Comparison of ENCODE assay signal across 9 cellular contexts in the genomic region with DNA sequence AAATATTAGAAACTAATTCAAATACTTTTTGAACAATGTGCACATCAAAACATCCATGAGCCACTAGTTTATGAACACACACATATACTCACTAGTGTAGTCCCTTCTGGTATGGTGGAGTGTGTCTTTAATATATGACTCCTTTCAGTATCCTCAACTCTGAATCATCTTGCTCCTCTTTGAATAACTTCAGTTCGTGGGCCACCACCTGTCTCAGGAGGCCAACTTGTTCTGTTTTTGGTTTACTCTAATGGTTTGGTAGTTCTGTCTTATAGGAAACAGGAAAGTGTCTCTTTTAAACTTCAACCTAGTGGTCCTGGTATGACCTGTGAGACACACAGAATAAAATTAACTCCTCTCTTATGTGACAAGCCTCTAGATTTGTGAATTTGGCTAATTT. TPM values are rescaled to one million over a fixed set of nuclear protein-coding genes. Genes with fewer than 3 reads are reported as not detected.
DNase-seq lines count a peak whose midpoint lies in the region; ATAC-seq and TF ChIP-seq lines count a peak whose summit lies in the region.
"Had no signal": no experiment of that assay in that cellular context is flagged by ENCODE, and none has a peak within 500 bp of the region (broad histone marks: within the 10 kb centered on the region; RNA-seq: fewer than 3 reads in every experiment).

No MANE protein-coding gene starts in this region.

- H3K27me3 Mint-ChIP-seq in activated T-cell treated with anti-CD3 and anti-CD28 coated beads, Interleukin-2, amount 50 U/mL, for 24 hours: no peaks in the 10 kb centered on the region

- H3K36me3 Mint-ChIP-seq in activated T-cell treated with anti-CD3 and anti-CD28 coated beads, Interleukin-2, amount 50 U/mL, for 24 hours (ENCODE audit: low read depth): peaks cover 65% of the 10 kb centered on the region

- no peaks in the 10 kb centered on the region for H3K9me3 ChIP-seq in upper lobe of right lung

- H3K9me3 Mint-ChIP-seq in activated T-cell treated with anti-CD3 and anti-CD28 coated beads, Interleukin-2, amount 50 U/mL, for 24 hours: no peaks in the 10 kb centered on the region

- peaks cover 80% of the 10 kb centered on the region for H3K4me1 Mint-ChIP-seq in activated T-cell treated with anti-CD3 and anti-CD28 coated beads, Interleukin-2, amount 50 U/mL, for 24 hours (ENCODE audit: low read depth)

- H3K27ac Mint-ChIP-seq in activated T-cell treated with anti-CD3 and anti-CD28 coated beads, Interleukin-2, amount 50 U/mL, for 24 hours: peak overlapping the region; percentile 81

- ATAC-seq in GM19351 (IDR thresholded peaks at IDR 0.05; ENCODE audit: unreplicated experiment) (peak; percentile 97), HG02981 (IDR thresholded peaks at IDR 0.05; ENCODE audit: unreplicated experiment) (peak; percentile 98), upper lobe of right lung (no peak)

- no peak overlapping the region for H3K4me3 Mint-ChIP-seq in activated T-cell treated with anti-CD3 and anti-CD28 coated beads, Interleukin-2, amount 50 U/mL, for 24 hours

- DNase-seq in GM12864 (ENCODE audit: low read depth) (peak; percentile 49), epidermal melanocyte (ENCODE audit: insufficient read length, low spot score) (no peak), NCI-H187 treated with DMSO at 0.1 percent for 48 hours (lab: John Stamatoyannopoulos, UW) (no peak), upper lobe of right lung (no peak)
- DNase-seq in activated T-cell treated with anti-CD3 and anti-CD28 coated beads, Interleukin-2, amount 50 U/mL, for 24 hours: no peak
- no peak for DNase-seq in central memory CD4-positive, alpha-beta T cell
- DNase-seq: midbrain had no signal

- H3K4me1 ChIP-seq in upper lobe of right lung: no peaks in the 10 kb centered on the region

- no peaks in the 10 kb centered on the region for H3K27me3 ChIP-seq in upper lobe of right lung

- TF ChIP-seq CTCF in GM12864 (IDR thresholded peaks at IDR 0.05; ENCODE audit: low read depth, low read length, missing control alignments) (no peak), upper lobe of right lung (IDR thresholded peaks at IDR 0.05) (no peak)

- H3K27ac ChIP-seq in upper lobe of right lung: no peak overlapping the region

- intact Hi-C loops in upper lobe of right lung (cut with DNase I): no loop called here

- no peak overlapping the region for H3K4me3 ChIP-seq in GM12864 (ENCODE audit: low read depth, low read length)
- H3K4me3 ChIP-seq in upper lobe of right lung: no peak overlapping the region

- no peaks in the 10 kb centered on the region for H3K36me3 ChIP-seq in upper lobe of right lung

RNA-seq across cellular contexts. Expression of a gene that starts 55.6 kb away (rescaled TPM):
- total RNA-seq in upper lobe of right lung: 34.0 TPM
